8 cellular contexts compared by ENCODE assay signal in the genomic region with DNA sequence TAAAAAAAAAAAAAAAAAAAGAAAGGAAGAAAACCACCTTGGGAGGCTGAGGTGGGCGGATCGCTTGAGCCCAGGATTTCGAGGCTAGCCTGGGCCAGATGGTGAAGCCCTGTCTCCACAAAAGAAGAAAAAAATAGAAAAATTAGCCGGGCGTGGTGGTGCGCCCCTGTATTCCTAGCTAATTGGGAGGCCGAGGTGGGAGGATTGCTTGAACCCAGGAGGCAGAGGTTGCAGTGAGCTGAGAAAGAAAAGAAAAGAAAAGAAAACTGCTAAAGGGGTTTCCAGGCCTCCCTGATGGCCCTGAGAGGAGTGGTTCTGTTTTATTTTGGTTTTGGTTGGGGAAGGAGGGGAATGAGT. TPM values are rescaled to one million over a fixed set of nuclear protein-coding genes. Genes with fewer than 3 reads are reported as not detected.
DNase-seq lines count a peak whose midpoint lies in the region; ATAC-seq and TF ChIP-seq lines count a peak whose summit lies in the region.

No MANE protein-coding gene starts in this region.

- H3K9me3 ChIP-seq in cardiac muscle cell (ENCODE audit: low read depth) (no peaks in the 10 kb centered on the region), ascending aorta (no peaks in the 10 kb centered on the region), lower lobe of right lung (no peaks in the 10 kb centered on the region), upper lobe of left lung (no peaks in the 10 kb centered on the region)

- no peak for TF ChIP-seq POLR2A in upper lobe of left lung (IDR thresholded peaks at IDR 0.05)

- DNase-seq in cardiac muscle cell (ENCODE audit: low read depth in 1 of 2, low spot score in 1 of 2): no peak
- no peak for DNase-seq in Right ventricle myocardium superior
- DNase-seq in ascending aorta (ENCODE audit: low spot score in 2 of 2): no peak
- DNase-seq in lower lobe of right lung: no peak
- DNase-seq in upper lobe of left lung: no peak
- no peak for DNase-seq in DMS53 (lab: John Stamatoyannopoulos, UW)

- H3K27ac ChIP-seq in cardiac muscle cell (no peak overlapping the region), ascending aorta (no peak overlapping the region), lower lobe of right lung (no peak overlapping the region), upper lobe of left lung (no peak overlapping the region)

- TF ChIP-seq CTCF in cardiac muscle cell (IDR thresholded peaks at IDR 0.05; ENCODE audit: low read depth, low read length) (no peak), ascending aorta (IDR thresholded peaks at IDR 0.05) (no peak), lower lobe of right lung (IDR thresholded peaks at IDR 0.05) (no peak), upper lobe of left lung (IDR thresholded peaks at IDR 0.05) (no peak)

- H3K4me3 ChIP-seq in cardiac muscle cell (peak overlapping the region; percentile 43), ascending aorta (peak overlapping the region; percentile 79 to 80), lower lobe of right lung (peak overlapping the region; percentile 86), upper lobe of left lung (peak overlapping the region in 3 of 4 donors; percentile 79 to 96 (median 84))

- WGBS in upper lobe of left lung, 2 donors: 86 to 90% methylated on average over 7 of the region's 7 CpGs

- H3K27me3 ChIP-seq in cardiac muscle cell (no peaks in the 10 kb centered on the region), ascending aorta (no peaks in the 10 kb centered on the region), lower lobe of right lung (ENCODE audit: low read depth) (no peaks in the 10 kb centered on the region), upper lobe of left lung (no peaks in the 10 kb centered on the region)

- no peak for TF ChIP-seq EP300 in upper lobe of left lung (IDR thresholded peaks at IDR 0.05)

- no peaks in the 10 kb centered on the region for H3K4me1 ChIP-seq in cardiac muscle cell (ENCODE audit: low read depth)
- H3K4me1 ChIP-seq in ascending aorta: peaks cover 15 to 22% of the 10 kb centered on the region in 2 donors
- H3K4me1 ChIP-seq in lower lobe of right lung: peaks cover 30% of the 10 kb centered on the region
- H3K4me1 ChIP-seq in upper lobe of left lung: peaks cover 21 to 42% (median 25%) of the 10 kb centered on the region in 4 donors

- ATAC-seq in Right ventricle myocardium superior (ENCODE audit: poor library complexity) (no peak), lower lobe of right lung (no peak), upper lobe of left lung (ENCODE audit: low FRiP score in 2 of 2) (no peak), GM21576 (IDR thresholded peaks at IDR 0.05; ENCODE audit: unreplicated experiment) (no peak), GM18502 (IDR thresholded peaks at IDR 0.05; ENCODE audit: poor library complexity, unreplicated experiment) (no peak)

- intact Hi-C loops in Right ventricle myocardium superior (cut with DNase I): no loop called here
- intact Hi-C loops in ascending aorta (cut with DNase I): loop anchor here (5.0 to 10.0 kb wide), 3 partner anchors 39 to 778 kb away; a partner anchor contains a TSS
- intact Hi-C loops in lower lobe of right lung (cut with DNase I): no loop called here

- H3K36me3 ChIP-seq in cardiac muscle cell: no peaks in the 10 kb centered on the region
- H3K36me3 ChIP-seq in ascending aorta: peaks cover 5 to 19% of the 10 kb centered on the region in 2 donors
- peaks cover 11% of the 10 kb centered on the region for H3K36me3 ChIP-seq in lower lobe of right lung
- peaks cover 0 to 10% (median 4%) of the 10 kb centered on the region in 4 donors for H3K36me3 ChIP-seq in upper lobe of left lung

RNA-seq across cellular contexts. Expression of a gene that starts 0.7 kb away (rescaled TPM):
- 6.3 and 6.5 TPM in 2 replicates for total RNA-seq in cardiac muscle cell
- 4.4 and 5.3 TPM in 2 replicates for polyA plus RNA-seq in cardiac muscle cell
- total RNA-seq in Right ventricle myocardium superior: 3.7 TPM
- 3.4 TPM for total RNA-seq in ascending aorta
- total RNA-seq in lower lobe of right lung: 6.8 TPM
- total RNA-seq in upper lobe of left lung: 10 to 100 TPM in 1 of 6 donors, 1 to 10 TPM in 5; 3.8 to 12.5 (median 6.3) TPM

RNA-seq across cellular contexts. Expression of a gene that starts 1.4 kb away (rescaled TPM):
- total RNA-seq in cardiac muscle cell (29.9 and 34.3 TPM in 2 replicates), Right ventricle myocardium superior (22.2 TPM), ascending aorta (27.6 TPM), lower lobe of right lung (47.1 TPM), upper lobe of left lung (10 to 100 TPM; 28.6 to 82.8 (median 38.4) TPM)
- polyA plus RNA-seq in cardiac muscle cell: 38.1 and 45.9 TPM in 2 replicates
